Comparison of ENCODE assay signal across 15 cellular contexts in the genomic region with DNA sequence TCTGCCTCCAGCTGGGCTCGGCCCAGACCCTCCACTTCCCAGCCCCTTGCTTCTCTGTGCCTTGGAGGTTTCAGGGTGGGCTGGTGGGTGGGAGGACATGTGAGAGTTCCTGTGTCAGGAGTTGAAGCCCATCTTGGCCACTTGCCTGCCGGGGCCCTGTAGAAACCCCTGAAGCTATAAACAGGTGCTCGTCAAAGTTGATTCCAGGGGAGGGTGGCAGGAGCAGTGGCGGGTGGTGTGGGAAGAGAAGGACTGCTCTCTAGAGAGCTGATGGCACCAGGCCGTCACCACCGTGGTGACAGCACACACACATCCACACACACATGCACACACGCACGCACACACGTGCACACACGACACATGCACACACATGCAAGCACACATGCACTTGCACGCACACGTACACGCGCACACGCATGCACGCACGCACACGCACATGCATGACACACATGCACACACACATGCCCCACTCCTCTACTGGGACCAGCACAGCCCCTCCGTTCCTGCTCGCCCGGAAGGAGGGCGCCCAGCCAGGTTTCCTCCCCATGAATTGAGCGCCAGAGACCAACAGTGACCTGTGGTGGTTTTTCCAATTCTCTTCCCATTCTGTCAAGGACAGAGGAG. TPM values are rescaled to one million over a fixed set of nuclear protein-coding genes. Genes with fewer than 3 reads are reported as not detected.
A peak's percentile ranks its signal among the peaks of the same experiment; 100 is the strongest.
DNase-seq lines count a peak whose midpoint lies in the region; ATAC-seq, FAIRE-seq and TF ChIP-seq lines count a peak whose summit lies in the region.
"Had no signal": no experiment of that assay in that cellular context is flagged by ENCODE, and none has a peak within 500 bp of the region (broad histone marks: within the 10 kb centered on the region; RNA-seq: fewer than 3 reads in every experiment).

No MANE protein-coding gene starts in this region.

- H3K27ac Mint-ChIP-seq in glutamatergic neuron (ENCODE audit: unreplicated experiment) = peak overlapping the region; percentile 22
- H3K27ac Mint-ChIP-seq: natural killer cell treated with Interleukin-12 subunit alpha and Interleukin-12 subunit beta and Interleukin-15 and Interleukin-18, amount 100 ng/mL, for 72 hours had no signal

- H3K4me1 ChIP-seq in GM23248 (ENCODE audit: insufficient read depth) (peaks cover 6% of the 10 kb centered on the region), small intestine (ENCODE audit: control insufficient read depth in 2 of 2, insufficient read depth in 1 of 2, low read depth in 1 of 2, low read length in 1 of 2) (peaks cover 0 to 3% of the 10 kb centered on the region in 2 donors)

- H4K20me1 ChIP-seq in GM23248 (ENCODE audit: insufficient read depth) = no peaks in the 10 kb centered on the region

- no peaks in the 10 kb centered on the region for H3F3A ChIP-seq in GM23248 (ENCODE audit: insufficient read depth)

- no peak for ATAC-seq in GM18520 (IDR thresholded peaks at IDR 0.05; ENCODE audit: unreplicated experiment)
- ATAC-seq: HCT116 had no signal

- no peaks in the 10 kb centered on the region for H3K36me3 ChIP-seq in GM23248 (ENCODE audit: low read depth)
- no peaks in the 10 kb centered on the region for H3K36me3 ChIP-seq in small intestine (ENCODE audit: control insufficient read depth in 2 of 2, insufficient read depth in 2 of 2, low read length in 2 of 2)
- H3K36me3 ChIP-seq: SJCRH30 had no signal

- H3K9me3 ChIP-seq in GM23248 (ENCODE audit: low read depth) (no peaks in the 10 kb centered on the region), small intestine (ENCODE audit: control insufficient read depth, low read depth) (no peaks in the 10 kb centered on the region)
- H3K9me3 ChIP-seq: SJCRH30 had no signal

- 91 to 93% methylated on average over 11 to 23 of the region's 23 CpGs for WGBS in GM23248 (ENCODE audit: low coverage in 1 of 2, low lambda C conversion rate in 2 of 2, missing lambda C conversion rate in 2 of 2), 2 experiments
- 92 to 96% (median 93%) methylated on average over 23 of the region's 23 CpGs for WGBS in small intestine, 3 donors

- TF ChIP-seq CTCF in glutamatergic neuron (IDR thresholded peaks at IDR 0.05; ENCODE audit: partially characterized antibody, unreplicated experiment) = no peak

- peaks cover 8% of the 10 kb centered on the region for H3K4me1 Mint-ChIP-seq in glutamatergic neuron (ENCODE audit: low read depth, unreplicated experiment)

- peaks cover 2% of the 10 kb centered on the region for H3K27me3 Mint-ChIP-seq in glutamatergic neuron (ENCODE audit: unreplicated experiment)

- H3K36me3 Mint-ChIP-seq in glutamatergic neuron (ENCODE audit: unreplicated experiment) = no peaks in the 10 kb centered on the region
- H3K36me3 Mint-ChIP-seq: natural killer cell treated with Interleukin-12 subunit alpha and Interleukin-12 subunit beta and Interleukin-15 and Interleukin-18, amount 100 ng/mL, for 72 hours had no signal

- intact Hi-C loops in posterior vena cava (cut with DNase I) = no loop called here

- no peak overlapping the region for H3K4me3 Mint-ChIP-seq in glutamatergic neuron (ENCODE audit: unreplicated experiment)
- H3K4me3 Mint-ChIP-seq: natural killer cell treated with Interleukin-12 subunit alpha and Interleukin-12 subunit beta and Interleukin-15 and Interleukin-18, amount 100 ng/mL, for 72 hours had no signal

- no peak for FAIRE-seq in small intestine (lab: Jason Lieb, UNC)

- DNase-seq in GM23248 (no peak), NCI-H2171 treated with DMSO at 0.1 percent for 48 hours (lab: John Stamatoyannopoulos, UW) (peak; percentile 84), glutamatergic neuron (no peak), posterior vena cava (ENCODE audit: low spot score) (peak; percentile 78), small intestine (no peak), DMS153 (lab: John Stamatoyannopoulos, UW) (no peak), midbrain (lab: John Stamatoyannopoulos, UW) (no peak)
- DNase-seq: activated CD8-positive, alpha-beta memory T cell treated with anti-CD3 and anti-CD28 coated beads, Interleukin-2, amount 50 U/mL, for 4 hours; stimulated activated CD4-positive, alpha-beta T cell treated with anti-CD3 and anti-CD28 coated beads, Interleukin-2, amount 100 ng/mL, for 24 hours; T-helper 9 cell had no signal

- peak overlapping the region; percentile 66; the same call in 1 of the 2 replicates for H2AFZ ChIP-seq in GM23248

- H3K79me2 ChIP-seq in GM23248 (ENCODE audit: insufficient read depth) = no peaks in the 10 kb centered on the region

- H3K27ac ChIP-seq in GM23248 (no peak overlapping the region), small intestine (ENCODE audit: low read depth in 1 of 2, low read length in 1 of 2) (no peak overlapping the region)
- H3K27ac ChIP-seq: epithelial cell of prostate, SJCRH30 had no signal

- H3K4me3 ChIP-seq in GM23248 (no peak overlapping the region), small intestine (ENCODE audit: low read depth in 1 of 2, low read length in 2 of 2) (no peak overlapping the region)
- H3K4me3 ChIP-seq: SJCRH30 had no signal

- in situ Hi-C loops in GM23248 (cut with MboI) = no loop called here

- H3K9me2 ChIP-seq in GM23248 (ENCODE audit: insufficient read depth) = no peaks in the 10 kb centered on the region

- peaks cover 5% of the 10 kb centered on the region for H3K9me3 Mint-ChIP-seq in glutamatergic neuron (ENCODE audit: unreplicated experiment)
- H3K9me3 Mint-ChIP-seq: natural killer cell treated with Interleukin-12 subunit alpha and Interleukin-12 subunit beta and Interleukin-15 and Interleukin-18, amount 100 ng/mL, for 72 hours had no signal

- H3K27me3 ChIP-seq in GM23248 (replicated peaks; ENCODE audit: insufficient read depth) (no peaks in the 10 kb centered on the region), small intestine (ENCODE audit: control insufficient read depth in 2 of 2, insufficient read depth in 2 of 2, low read length in 2 of 2) (no peaks in the 10 kb centered on the region)
- H3K27me3 ChIP-seq: SJCRH30 had no signal

- H3K4me2 ChIP-seq in GM23248 (ENCODE audit: unreplicated experiment) = no peak overlapping the region

- peak overlapping the region; percentile 55 for H3K9ac ChIP-seq in GM23248

RNA-seq across cellular contexts. Expression of a gene that starts 56.3 kb away (rescaled TPM):
- 0.11 and 0.13 TPM in 2 replicates for total RNA-seq in GM23248 (2014; rRNA removed; shearing (Covaris generic))
- polyA plus RNA-seq in GM23248 (2016; fragmentation: Nextera tagmentation; extraction: Ambion mirVana) (0.04 and 0.11 TPM in 2 replicates), small intestine (1 to 10 TPM in 2 of 3 donors, under 1 TPM in 1; 0.81 to 2.7 (median 1.1) TPM)
- total RNA-seq in glutamatergic neuron (ENCODE audit: unreplicated experiment) (5.4 TPM), posterior vena cava (10 to 100 TPM; 20.0 to 24.4 TPM)
- total RNA-seq: natural killer cell treated with Interleukin-12 subunit alpha and Interleukin-12 subunit beta and Interleukin-15 and Interleukin-18, amount 100 ng/mL, for 72 hours had no signal

Comparison
In these comparisons a context has a peak if more than half of its experiments do, and no peak if none do; other contexts are left out.
1. DNase-seq: peak in NCI-H2171 treated with DMSO at 0.1 percent for 48 hours (single experiment) and posterior vena cava (single experiment); none in GM23248 (single experiment), glutamatergic neuron (single experiment), small intestine (single experiment), DMS153 (single experiment) and midbrain (single experiment).